Comparison of ENCODE assay signal across 12 cellular contexts in genomic region chr19:31316201-31316951, GRCh38. TPM values are rescaled to one million over a fixed set of nuclear protein-coding genes. Genes with fewer than 3 reads are reported as not detected.
DNase-seq lines count a peak whose midpoint lies in the region; ATAC-seq, FAIRE-seq and TF ChIP-seq lines count a peak whose summit lies in the region.
"Had no signal": no experiment of that assay in that cellular context is flagged by ENCODE, and none has a peak within 500 bp of the region (broad histone marks: within the 10 kb centered on the region; RNA-seq: fewer than 3 reads in every experiment).

No MANE protein-coding gene starts in this region.

- H3K36me3 Mint-ChIP-seq in HFFc6 (ENCODE audit: low read depth) = peaks cover 15% of the 10 kb centered on the region; the same call in 1 of the 2 replicates
- H3K36me3 Mint-ChIP-seq: activated naive CD4-positive, alpha-beta T cell treated with anti-CD3 and anti-CD28 coated beads, Interleukin-2, amount 50 U/mL, for 24 hours; T-cell had no signal

- no peak for TF ChIP-seq POLR2A in body of pancreas (IDR thresholded peaks at IDR 0.05)

- H3K9ac ChIP-seq in smooth muscle cell (ENCODE audit: low read depth) (no peak overlapping the region), kidney (ENCODE audit: low read length in 2 of 2) (no peak overlapping the region)

- peak overlapping the region; percentile 80 for H3K4me2 ChIP-seq in smooth muscle cell

- H3K27me3 Mint-ChIP-seq in HFFc6 (ENCODE audit: insufficient read depth) = no peaks in the 10 kb centered on the region; the same call in 1 of the 2 replicates
- H3K27me3 Mint-ChIP-seq: activated naive CD4-positive, alpha-beta T cell treated with anti-CD3 and anti-CD28 coated beads, Interleukin-2, amount 50 U/mL, for 24 hours had no signal

- H3K4me1 ChIP-seq in body of pancreas (peaks cover 4% of the 10 kb centered on the region), smooth muscle cell (ENCODE audit: low read depth) (peaks cover 50% of the 10 kb centered on the region), kidney (ENCODE audit: control insufficient read depth in 1 of 2, insufficient read depth in 1 of 2, low read depth in 1 of 2, low read length in 2 of 2) (peaks cover 0 to 4% of the 10 kb centered on the region in 2 donors)

- no peak for FAIRE-seq in kidney (lab: Jason Lieb, UNC)

- H3K27ac ChIP-seq in body of pancreas = peak overlapping the region in 2 of 4 donors; percentile 18 to 54
- peak overlapping the region; percentile 81 for H3K27ac ChIP-seq in smooth muscle cell (ENCODE audit: low read depth)
- H3K27ac ChIP-seq in kidney (ENCODE audit: low read depth in 2 of 2, low read length in 2 of 2) = no peak overlapping the region

- intact Hi-C loops in body of pancreas (cut with DNase I) (no loop called here), kidney (cut with DNase I) (no loop called here)

- peaks cover 99% of the 10 kb centered on the region for H4K20me1 ChIP-seq in smooth muscle cell (ENCODE audit: low read depth)

- peak overlapping the region; percentile 76 for H3K27ac Mint-ChIP-seq in HFFc6
- H3K27ac Mint-ChIP-seq: activated naive CD4-positive, alpha-beta T cell treated with anti-CD3 and anti-CD28 coated beads, Interleukin-2, amount 50 U/mL, for 24 hours; immature natural killer cell; T-cell had no signal

- H3K4me1 Mint-ChIP-seq in HFFc6 (ENCODE audit: low read depth) = peaks cover 64% of the 10 kb centered on the region
- H3K4me1 Mint-ChIP-seq: activated naive CD4-positive, alpha-beta T cell treated with anti-CD3 and anti-CD28 coated beads, Interleukin-2, amount 50 U/mL, for 24 hours; T-cell had no signal

- peak overlapping the region; percentile 71 for H3K4me3 Mint-ChIP-seq in HFFc6
- H3K4me3 Mint-ChIP-seq: activated naive CD4-positive, alpha-beta T cell treated with anti-CD3 and anti-CD28 coated beads, Interleukin-2, amount 50 U/mL, for 24 hours; immature natural killer cell; T-cell had no signal

- H3K4me3 ChIP-seq in body of pancreas = no peak overlapping the region
- H3K4me3 ChIP-seq in smooth muscle cell = peak overlapping the region; percentile 25
- H3K4me3 ChIP-seq in kidney (ENCODE audit: low read length in 2 of 2) = no peak overlapping the region

- no peaks in the 10 kb centered on the region for H3K27me3 ChIP-seq in body of pancreas
- no peaks in the 10 kb centered on the region for H3K27me3 ChIP-seq in smooth muscle cell (ENCODE audit: low read depth)

- H3K9me3 Mint-ChIP-seq in HFFc6 = no peaks in the 10 kb centered on the region
- H3K9me3 Mint-ChIP-seq: activated naive CD4-positive, alpha-beta T cell treated with anti-CD3 and anti-CD28 coated beads, Interleukin-2, amount 50 U/mL, for 24 hours; immature natural killer cell; T-cell had no signal

- WGBS in body of pancreas, 2 donors = 57 to 61% methylated on average over 12 of the region's 12 CpGs
- WGBS in smooth muscle cell (ENCODE audit: low lambda C conversion rate) = 39% methylated on average over 12 of the region's 12 CpGs

- no peak overlapping the region for H2AFZ ChIP-seq in smooth muscle cell (ENCODE audit: low read depth)

- TF ChIP-seq CTCF in HFFc6 (IDR thresholded peaks at IDR 0.05) = no peak
- TF ChIP-seq CTCF in body of pancreas (IDR thresholded peaks at IDR 0.05) = no peak
- TF ChIP-seq CTCF in smooth muscle cell (IDR thresholded peaks at IDR 0.05; ENCODE audit: borderline replicate concordance, insufficient read depth, poor library complexity, severe bottlenecking) = no peak
- TF ChIP-seq CTCF in kidney (IDR thresholded peaks at IDR 0.05; ENCODE audit: borderline replicate concordance, extremely low read depth, insufficient read depth) = no peak

- no peaks in the 10 kb centered on the region for H3K9me3 ChIP-seq in body of pancreas
- H3K9me3 ChIP-seq in smooth muscle cell (replicated peaks; ENCODE audit: low read depth) = no peaks in the 10 kb centered on the region
- H3K9me3 ChIP-seq in kidney (ENCODE audit: control insufficient read depth in 1 of 2, low read length in 2 of 2) = no peaks in the 10 kb centered on the region

- no peaks in the 10 kb centered on the region for H3F3A ChIP-seq in smooth muscle cell (ENCODE audit: low read depth)

- no peak for DNase-seq in HFFc6
- DNase-seq in body of pancreas = peak in 2 of 4 donors; percentile 19 to 54
- DNase-seq in islet precursor cell = peak; percentile 52
- DNase-seq in smooth muscle cell (lab: John Stamatoyannopoulos, UW; ENCODE audit: unreplicated experiment) = no peak
- DNase-seq in epidermal melanocyte (ENCODE audit: insufficient read length, low spot score) = no peak
- no peak for DNase-seq in kidney
- DNase-seq: GOT3, immature natural killer cell, T-cell had no signal

- peaks cover 100% of the 10 kb centered on the region for H3K79me2 ChIP-seq in smooth muscle cell (ENCODE audit: low read depth)

- H3K36me3 ChIP-seq in body of pancreas (replicated peaks in 1 of 2; ENCODE audit: insufficient read depth in 1 of 2, low read depth in 2 of 2) (no peaks in the 10 kb centered on the region), smooth muscle cell (ENCODE audit: low read depth) (no peaks in the 10 kb centered on the region), kidney (ENCODE audit: control insufficient read depth in 1 of 2, insufficient read depth in 2 of 2, low read length in 2 of 2) (no peaks in the 10 kb centered on the region)

- ATAC-seq in body of pancreas = peak; percentile 68
- ATAC-seq in HG02623 (IDR thresholded peaks at IDR 0.05; ENCODE audit: unreplicated experiment) = no peak
- ATAC-seq in GM19328 (IDR thresholded peaks at IDR 0.05; ENCODE audit: unreplicated experiment) = no peak
- ATAC-seq: T-cell had no signal

RNA-seq across cellular contexts. Expression of gene TSHZ3, which starts 32.9 kb away (rescaled TPM):
- 10 to 100 TPM in 5 of 6 experiments, 1 to 10 TPM in 1; 9.1 to 14.0 (median 13.1) TPM for total RNA-seq in HFFc6 (2021; fragmentation: NEBNext Ultra II Directional; extraction: Animal tissue kit (Norgen Biotek cat#: 25700))
- total RNA-seq in body of pancreas = 1 to 10 TPM; 1.3 to 3.0 TPM
- total RNA-seq in smooth muscle cell = 19.6 and 23.7 TPM in 2 replicates
- 20.5 and 21.8 TPM in 2 replicates for polyA plus RNA-seq in smooth muscle cell
- 8.4 TPM for total RNA-seq in kidney
- polyA plus RNA-seq in kidney (ENCODE audit: insufficient read depth, low read depth, low replicate concordance) = 1.7 TPM
